8 cellular contexts compared by ENCODE assay signal in genomic region chr19:44164327-44164672, GRCh38. TPM values are rescaled to one million over a fixed set of nuclear protein-coding genes. Genes with fewer than 3 reads are reported as not detected.
DNase-seq lines count a peak whose midpoint lies in the region; ATAC-seq and TF ChIP-seq lines count a peak whose summit lies in the region.

No MANE protein-coding gene starts in this region.

- TF ChIP-seq CTCF in AG09309 (IDR thresholded peaks at IDR 0.05; ENCODE audit: control insufficient read depth, insufficient read depth, low read depth, low read length, missing control alignments) (no peak), brain (conservative IDR thresholded peaks at IDR 0.05) (no peak)

- H3K9me3 Mint-ChIP-seq in brain = peaks cover 3 to 35% (median 14%) of the 10 kb centered on the region in 5 experiments

- H3K27me3 ChIP-seq in mucosa of stomach (ENCODE audit: control insufficient read depth, insufficient read depth, low read length) = no peaks in the 10 kb centered on the region

- ATAC-seq in HG02678 (IDR thresholded peaks at IDR 0.05; ENCODE audit: unreplicated experiment) = peak; percentile 3

- H3K4me1 Mint-ChIP-seq in brain = peaks cover 45% of the 10 kb centered on the region

- DNase-seq in AG09309 (ENCODE audit: low read depth) (no peak), NCI-H1417 treated with DMSO at 0.1 percent for 48 hours (lab: John Stamatoyannopoulos, UW) (no peak), NCI-H1694 treated with DMSO at 0.1 percent for 48 hours (lab: John Stamatoyannopoulos, UW) (no peak), KG1 (lab: John Stamatoyannopoulos, UW) (no peak), NCI-H1436 treated with DMSO at 0.1 percent for 48 hours (lab: John Stamatoyannopoulos, UW) (no peak)

- peak overlapping the region; percentile 99 to 100 (median 100) for H3K27ac Mint-ChIP-seq in brain

- H3K36me3 Mint-ChIP-seq in brain = peaks cover 42% of the 10 kb centered on the region

- H3K36me3 ChIP-seq in mucosa of stomach (ENCODE audit: control insufficient read depth, insufficient read depth, low read length) = peaks cover 5% of the 10 kb centered on the region

- H3K4me1 ChIP-seq in mucosa of stomach (ENCODE audit: control insufficient read depth, insufficient read depth, low read length) = no peaks in the 10 kb centered on the region

- H3K4me3 ChIP-seq in AG09309 (ENCODE audit: control insufficient read depth, low read depth, low read length) (peak overlapping the region; percentile 94), mucosa of stomach (ENCODE audit: low read length) (peak overlapping the region; percentile 96)

- peak overlapping the region; percentile 98 to 100 (median 99) for H3K4me3 Mint-ChIP-seq in brain

- H3K9me3 ChIP-seq in mucosa of stomach (ENCODE audit: control insufficient read depth, low read length) = peaks cover 12% of the 10 kb centered on the region

- H3K27me3 Mint-ChIP-seq in brain = peaks cover 9% of the 10 kb centered on the region

- no peak overlapping the region for H3K9ac ChIP-seq in mucosa of stomach (ENCODE audit: low read length)

RNA-seq across cellular contexts. Expression of gene ZNF226, which starts 0.6 kb away (rescaled TPM):
- 6.5 TPM for polyA plus RNA-seq in brain (ENCODE audit: insufficient read depth, low read depth, low replicate concordance)

RNA-seq across cellular contexts. Expression of gene ZNF234, which starts 22.9 kb away (rescaled TPM):
- polyA plus RNA-seq in brain (ENCODE audit: insufficient read depth, low read depth, low replicate concordance) = 2.0 TPM

RNA-seq across cellular contexts. Expression of gene ZNF227, which starts 48.0 kb away (rescaled TPM):
- polyA plus RNA-seq in brain (ENCODE audit: insufficient read depth, low read depth, low replicate concordance) = 7.7 TPM

RNA-seq across cellular contexts. Expression of gene ZNF225, which starts 51.1 kb away (rescaled TPM):
- 1.6 TPM for polyA plus RNA-seq in brain (ENCODE audit: insufficient read depth, low read depth, low replicate concordance)
